Comparison of ENCODE assay signal across 8 cellular contexts in genomic region chr4:53929955-53930798, GRCh38.
A peak's percentile ranks its signal among the peaks of the same experiment; 100 is the strongest.
DNase-seq lines count a peak whose midpoint lies in the region; ATAC-seq and TF ChIP-seq lines count a peak whose summit lies in the region.

No MANE protein-coding gene starts in this region.

- no peak overlapping the region for H3K4me2 ChIP-seq in KMS-11
- peak overlapping the region; percentile 41 for H3K4me2 ChIP-seq in osteoblast (ENCODE audit: insufficient read depth, low read length)

- no peak for TF ChIP-seq EP300 in gastroesophageal sphincter (IDR thresholded peaks at IDR 0.05)

- ATAC-seq in GM18909 (IDR thresholded peaks at IDR 0.05; ENCODE audit: poor library complexity, unreplicated experiment) (peak; percentile 75), gastroesophageal sphincter (peak; percentile 83), upper lobe of right lung (peak; percentile 95)

- no peaks in the 10 kb centered on the region for H3K36me3 ChIP-seq in KMS-11 (ENCODE audit: insufficient read depth)
- no peaks in the 10 kb centered on the region for H3K36me3 ChIP-seq in gastroesophageal sphincter
- no peaks in the 10 kb centered on the region for H3K36me3 ChIP-seq in osteoblast (ENCODE audit: insufficient read depth, low read length)
- H3K36me3 ChIP-seq in upper lobe of right lung, result no peaks in the 10 kb centered on the region

- H3K27me3 ChIP-seq in KMS-11 (ENCODE audit: insufficient read depth, low read depth), result no peaks in the 10 kb centered on the region
- peaks cover 63% of the 10 kb centered on the region for H3K27me3 ChIP-seq in gastroesophageal sphincter
- H3K27me3 ChIP-seq in osteoblast (ENCODE audit: insufficient read depth, low read length), result no peaks in the 10 kb centered on the region
- H3K27me3 ChIP-seq in upper lobe of right lung, result no peaks in the 10 kb centered on the region

- TF ChIP-seq POLR2A in gastroesophageal sphincter (IDR thresholded peaks at IDR 0.05), result no peak

- H3K27ac ChIP-seq in KMS-11 (no peak overlapping the region), gastroesophageal sphincter (peak overlapping the region in 1 of 4 donors; percentile 10), osteoblast (ENCODE audit: low read depth, low read length) (peak overlapping the region; percentile 89), upper lobe of right lung (no peak overlapping the region)

- H2AFZ ChIP-seq in KMS-11 (ENCODE audit: low read depth), result peak overlapping the region; percentile 58
- peak overlapping the region; percentile 60 for H2AFZ ChIP-seq in osteoblast (ENCODE audit: low read length)

- intact Hi-C loops in upper lobe of right lung (cut with DNase I), result loop anchor here (5.0 kb wide), 1 partner anchor 287 kb away; no protein-coding TSS in a partner anchor

- peak; percentile 55 to 76 for DNase-seq in AML-193 (lab: John Stamatoyannopoulos, UW)
- peak; percentile 92 for DNase-seq in RKO (ENCODE audit: low spot score)
- peak; percentile 78 for DNase-seq in activated effector memory CD4-positive, alpha-beta T cell treated with anti-CD3 and anti-CD28 coated beads, Interleukin-2, amount 50 U/mL, for 16 hours
- DNase-seq in osteoblast (ENCODE audit: insufficient read length, low spot score, missing footprints), result peak; percentile 82
- DNase-seq in upper lobe of right lung, result no peak

- H3K4me3 ChIP-seq in KMS-11 (IDR thresholded peaks at IDR 0.05; ENCODE audit: insufficient read depth, low read depth, low read length) (no peak overlapping the region), gastroesophageal sphincter (no peak overlapping the region), osteoblast (ENCODE audit: insufficient read depth, low read length) (no peak overlapping the region), upper lobe of right lung (no peak overlapping the region)

- 43 to 44% methylated on average over 7 to 8 of the region's 8 CpGs for WGBS in gastroesophageal sphincter (ENCODE audit: low coverage in 1 of 2), 2 donors

- no peak overlapping the region for H3K9ac ChIP-seq in KMS-11

- peak; percentile 78 for TF ChIP-seq CTCF in KMS-11 (conservative IDR thresholded peaks at IDR 0.05; ENCODE audit: low read depth, low read length)
- peak; percentile 53 to 78 (median 74) for TF ChIP-seq CTCF in gastroesophageal sphincter (IDR thresholded peaks at IDR 0.05)
- TF ChIP-seq CTCF in osteoblast (IDR thresholded peaks at IDR 0.05; ENCODE audit: extremely low read depth, low read depth, low read length), result peak; percentile 91
- peak; percentile 73 for TF ChIP-seq CTCF in upper lobe of right lung (IDR thresholded peaks at IDR 0.05)

- H3K79me2 ChIP-seq in KMS-11 (ENCODE audit: insufficient read depth, low read depth) (no peaks in the 10 kb centered on the region), osteoblast (ENCODE audit: insufficient read depth, low read length) (no peaks in the 10 kb centered on the region)

- no peaks in the 10 kb centered on the region for H4K20me1 ChIP-seq in KMS-11 (ENCODE audit: insufficient read depth)
- no peaks in the 10 kb centered on the region for H4K20me1 ChIP-seq in osteoblast (ENCODE audit: insufficient read depth, low read length)

- no peaks in the 10 kb centered on the region for H3K9me3 ChIP-seq in gastroesophageal sphincter
- no peaks in the 10 kb centered on the region for H3K9me3 ChIP-seq in osteoblast (ENCODE audit: low read depth, low read length)
- no peaks in the 10 kb centered on the region for H3K9me3 ChIP-seq in upper lobe of right lung

- H3K4me1 ChIP-seq in KMS-11 (ENCODE audit: low read depth, poor library complexity, severe bottlenecking) (no peaks in the 10 kb centered on the region), gastroesophageal sphincter (peaks cover 0 to 8% (median 0%) of the 10 kb centered on the region in 3 donors), osteoblast (ENCODE audit: insufficient read depth, low read length) (peaks cover 55% of the 10 kb centered on the region), upper lobe of right lung (no peaks in the 10 kb centered on the region)
